8 cellular contexts compared by ENCODE assay signal in the genomic region with DNA sequence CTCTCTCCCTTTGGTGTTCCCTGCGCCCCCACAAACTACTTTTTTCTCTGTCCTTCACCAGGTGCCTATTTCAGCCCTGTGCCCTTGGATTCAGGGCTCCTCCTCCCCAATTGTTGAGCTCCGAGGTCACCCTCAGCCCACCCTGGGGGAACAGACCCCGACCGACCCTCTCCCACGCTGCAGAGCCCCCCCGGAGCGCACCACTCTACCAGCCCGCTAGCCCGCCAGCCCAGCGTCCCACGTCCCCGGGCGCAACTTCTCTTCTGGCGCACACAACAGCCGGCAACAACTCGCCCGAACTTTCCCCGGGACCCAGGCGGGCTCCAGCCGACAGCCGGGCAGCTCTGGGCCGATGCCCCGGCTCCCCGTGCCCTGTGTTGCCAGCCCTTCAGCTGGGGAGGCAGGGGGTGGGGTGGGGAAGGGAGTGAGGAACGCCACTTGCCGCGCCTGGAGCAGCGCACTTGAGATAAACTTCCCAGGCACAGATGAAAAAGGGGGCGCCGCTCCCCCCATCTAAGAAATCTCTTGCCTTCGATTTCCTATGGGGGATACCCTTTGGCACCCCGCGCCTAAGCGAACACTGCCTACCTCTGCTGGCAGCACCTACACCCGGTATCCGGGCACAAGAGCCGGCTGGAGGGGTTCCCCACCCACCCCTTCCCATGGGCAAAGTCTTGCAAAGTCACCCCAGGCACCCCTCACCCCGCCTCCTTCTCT. TPM values are rescaled to one million over a fixed set of nuclear protein-coding genes. Genes with fewer than 3 reads are reported as not detected.
A peak's percentile ranks its signal among the peaks of the same experiment; 100 is the strongest.
DNase-seq lines count a peak whose midpoint lies in the region; ATAC-seq and TF ChIP-seq lines count a peak whose summit lies in the region.

No MANE protein-coding gene starts in this region.

- DNase-seq in CD4-positive, CD25-positive, alpha-beta regulatory T cell = no peak
- DNase-seq in NB4 (ENCODE audit: low read depth) (peak; percentile 30), SIG-M5 treated with dmso at 0.1 percent for 504 hours (lab: John Stamatoyannopoulos, UW; ENCODE audit: unreplicated experiment) (no peak), hippocampal formation (lab: John Stamatoyannopoulos, UW) (no peak)
- DNase-seq in naive thymus-derived CD8-positive, alpha-beta T cell = no peak
- DNase-seq in activated naive CD4-positive, alpha-beta T cell treated with anti-CD3 and anti-CD28 coated beads, Interleukin-2, amount 50 U/mL, for 72 hours (ENCODE audit: low spot score in 2 of 2) = no peak

- peak overlapping the region; percentile 39 to 86 (median 48) for H3K4me3 Mint-ChIP-seq in CD4-positive, CD25-positive, alpha-beta regulatory T cell
- peak overlapping the region; percentile 45 to 82 (median 66) for H3K4me3 Mint-ChIP-seq in naive thymus-derived CD8-positive, alpha-beta T cell

- H3K36me3 Mint-ChIP-seq in CD4-positive, CD25-positive, alpha-beta regulatory T cell = no peaks in the 10 kb centered on the region
- H3K36me3 Mint-ChIP-seq in naive thymus-derived CD8-positive, alpha-beta T cell = peaks cover 0 to 3% (median 0%) of the 10 kb centered on the region in 3 donors
- H3K36me3 Mint-ChIP-seq in activated naive CD4-positive, alpha-beta T cell treated with anti-CD3 and anti-CD28 coated beads, Interleukin-2, amount 50 U/mL, for 72 hours = no peaks in the 10 kb centered on the region

- H3K27ac Mint-ChIP-seq in CD4-positive, CD25-positive, alpha-beta regulatory T cell = peak overlapping the region in 1 of 3 donors; percentile 9
- no peak overlapping the region for H3K27ac Mint-ChIP-seq in naive thymus-derived CD8-positive, alpha-beta T cell
- H3K27ac Mint-ChIP-seq in activated naive CD4-positive, alpha-beta T cell treated with anti-CD3 and anti-CD28 coated beads, Interleukin-2, amount 50 U/mL, for 72 hours = no peak overlapping the region

- peaks cover 60% of the 10 kb centered on the region for H3K27me3 Mint-ChIP-seq in CD4-positive, CD25-positive, alpha-beta regulatory T cell
- H3K27me3 Mint-ChIP-seq in naive thymus-derived CD8-positive, alpha-beta T cell = peaks cover 31 to 57% (median 41%) of the 10 kb centered on the region in 5 donors

- no peak overlapping the region for H3K27ac ChIP-seq in CD4-positive, CD25-positive, alpha-beta regulatory T cell (ENCODE audit: insufficient read depth, low read length, poor library complexity, severe bottlenecking)
- H3K27ac ChIP-seq in ectodermal cell (ENCODE audit: insufficient read depth, low read depth, low read length, poor library complexity, severe bottlenecking) = no peak overlapping the region

- POLR2A ChIA-PET in naive thymus-derived CD8-positive, alpha-beta T cell (lab: Charles Lee) = no interaction called here

- no peak for ATAC-seq in CD4-positive, CD25-positive, alpha-beta regulatory T cell (ENCODE audit: low read depth in 2 of 2)
- no peak for ATAC-seq in naive thymus-derived CD8-positive, alpha-beta T cell
- ATAC-seq in activated CD4-positive, CD25-positive, alpha-beta regulatory T cell treated with anti-CD3 and anti-CD28 coated beads, Interleukin-2, amount 50 U/mL, for 24 hours = no peak
- no peak for ATAC-seq in activated naive CD4-positive, alpha-beta T cell treated with anti-CD3 and anti-CD28 coated beads, Interleukin-2, amount 50 U/mL, for 72 hours

- 1% methylated on average over 37 of the region's 38 CpGs for WGBS in ectodermal cell, 2 experiments

- peaks cover 0 to 3% (median 0%) of the 10 kb centered on the region in 7 donors for H3K9me3 Mint-ChIP-seq in CD4-positive, CD25-positive, alpha-beta regulatory T cell
- peaks cover 0 to 3% (median 0%) of the 10 kb centered on the region in 9 donors for H3K9me3 Mint-ChIP-seq in naive thymus-derived CD8-positive, alpha-beta T cell
- no peaks in the 10 kb centered on the region for H3K9me3 Mint-ChIP-seq in activated naive CD4-positive, alpha-beta T cell treated with anti-CD3 and anti-CD28 coated beads, Interleukin-2, amount 50 U/mL, for 72 hours

- H3K4me1 Mint-ChIP-seq in CD4-positive, CD25-positive, alpha-beta regulatory T cell = peaks cover 0 to 19% (median 8%) of the 10 kb centered on the region in 4 donors
- peaks cover 8 to 22% (median 14%) of the 10 kb centered on the region in 4 donors for H3K4me1 Mint-ChIP-seq in naive thymus-derived CD8-positive, alpha-beta T cell

- no peak for TF ChIP-seq POLR2A in NB4 (IDR thresholded peaks at IDR 0.05; ENCODE audit: extremely low read depth, insufficient read length)

- no peak overlapping the region for H3K4me3 ChIP-seq in CD4-positive, CD25-positive, alpha-beta regulatory T cell (ENCODE audit: low read depth, low read length)
- H3K4me3 ChIP-seq in NB4 (ENCODE audit: low read depth, low read length) (peak overlapping the region; percentile 25), ectodermal cell (ENCODE audit: insufficient read depth, low read depth, low read length) (peak overlapping the region; percentile 62)

- H3K9me3 ChIP-seq in CD4-positive, CD25-positive, alpha-beta regulatory T cell (ENCODE audit: control insufficient read depth in 2 of 2, low read length in 2 of 2) = no peaks in the 10 kb centered on the region
- no peaks in the 10 kb centered on the region for H3K9me3 ChIP-seq in ectodermal cell (ENCODE audit: control insufficient read depth, low read length)

- no peak for TF ChIP-seq CTCF in NB4 (IDR thresholded peaks at IDR 0.05; ENCODE audit: low read depth, low read length)

- peaks cover 21% of the 10 kb centered on the region for H3K27me3 ChIP-seq in CD4-positive, CD25-positive, alpha-beta regulatory T cell (ENCODE audit: control insufficient read depth, insufficient read depth, low read length)
- H3K27me3 ChIP-seq in ectodermal cell (ENCODE audit: control insufficient read depth, insufficient read depth, low read length, poor library complexity, severe bottlenecking) = peaks cover 40% of the 10 kb centered on the region

- peaks cover 11% of the 10 kb centered on the region for H3K4me1 ChIP-seq in CD4-positive, CD25-positive, alpha-beta regulatory T cell (ENCODE audit: control insufficient read depth, insufficient read depth, low read length, poor library complexity, severe bottlenecking)
- H3K4me1 ChIP-seq in ectodermal cell (ENCODE audit: control insufficient read depth, insufficient read depth, low read length) = peaks cover 36% of the 10 kb centered on the region

- H3K36me3 ChIP-seq in CD4-positive, CD25-positive, alpha-beta regulatory T cell (ENCODE audit: control insufficient read depth, insufficient read depth, low read length) = no peaks in the 10 kb centered on the region
- H3K36me3 ChIP-seq in ectodermal cell (ENCODE audit: control insufficient read depth, insufficient read depth, low read length) = no peaks in the 10 kb centered on the region

RNA-seq across cellular contexts. Expression of gene CASZ1, which starts 1.0 kb away (rescaled TPM):
- 55.1 TPM for total RNA-seq in CD4-positive, CD25-positive, alpha-beta regulatory T cell
- polyA plus RNA-seq in CD4-positive, CD25-positive, alpha-beta regulatory T cell = 1 to 10 TPM in 2 of 4 donors, under 1 TPM in 2; 0.57 to 1.5 (median 0.94) TPM
- polyA plus RNA-seq in ectodermal cell (2013, experiment 1 of 4) = 21.8 TPM
- polyA plus RNA-seq in ectodermal cell (2013, experiment 2 of 4) = 15.3 TPM
- 20.4 TPM for polyA plus RNA-seq in ectodermal cell (2013, experiment 3 of 4)
- 21.6 TPM for polyA plus RNA-seq in ectodermal cell (2013, experiment 4 of 4)
- total RNA-seq in naive thymus-derived CD8-positive, alpha-beta T cell = 10 to 100 TPM; 10.3 to 13.0 TPM
- polyA plus RNA-seq in naive thymus-derived CD8-positive, alpha-beta T cell = 1 to 10 TPM in 2 of 3 donors, under 1 TPM in 1; 0.60 to 1.4 (median 1.3) TPM
- total RNA-seq in activated naive CD4-positive, alpha-beta T cell treated with anti-CD3 and anti-CD28 coated beads, Interleukin-2, amount 50 U/mL, for 72 hours = 1 to 10 TPM; 1.6 to 1.8 TPM

Comparison
In these comparisons a context has a peak if more than half of its experiments do, and no peak if none do; other contexts are left out.
1. RNA of gene CASZ1, which starts 1.0 kb away (total RNA-seq): 55.1 TPM in CD4-positive, CD25-positive, alpha-beta regulatory T cell (single experiment) and 10.3 to 13.0 TPM in naive thymus-derived CD8-positive, alpha-beta T cell; 1.6 to 1.8 TPM in activated naive CD4-positive, alpha-beta T cell treated with anti-CD3 and anti-CD28 coated beads, Interleukin-2, amount 50 U/mL, for 72 hours; every median in the first group is over 4 times any median in the second.